Comparison of ENCODE assay signal across 8 cellular contexts in genomic region chr1:37486680-37487618, GRCh38. TPM values are rescaled to one million over a fixed set of nuclear protein-coding genes. Genes with fewer than 3 reads are reported as not detected.
DNase-seq lines count a peak whose midpoint lies in the region; ATAC-seq and TF ChIP-seq lines count a peak whose summit lies in the region.

No MANE protein-coding gene starts in this region.

- H3K36me3 Mint-ChIP-seq in GM23338 (ENCODE audit: low read depth): peaks cover 12% of the 10 kb centered on the region

- H3K4me1 Mint-ChIP-seq in GM23338: peaks cover 15% of the 10 kb centered on the region

- H2AFZ ChIP-seq in GM23338: no peak overlapping the region

- H3K4me1 ChIP-seq in GM23338 (ENCODE audit: insufficient read depth): peaks cover 7% of the 10 kb centered on the region; the same call in 1 of the 2 replicates
- H3K4me1 ChIP-seq in mucosa of rectum (ENCODE audit: control insufficient read depth in 2 of 2, insufficient read depth in 2 of 2, low read length in 2 of 2): peaks cover 17% of the 10 kb centered on the region in 2 donors

- DNase-seq in C1 segment of cervical spinal cord (lab: John Stamatoyannopoulos, UW) (peak in 11 of 14 donors; percentile 19 to 74 (median 44)), GM23338 (ENCODE audit: low spot score) (peak; percentile 82), NOMO-1 treated with DMSO at 0.1 percent for 48 hours (lab: John Stamatoyannopoulos, UW; ENCODE audit: unreplicated experiment) (peak; percentile 49), activated T-cell treated with anti-CD3 and anti-CD28 coated beads for 1 hour (ENCODE audit: low read depth) (peak; percentile 77), epidermal melanocyte (ENCODE audit: insufficient read length, low spot score) (peak; percentile 77)
- DNase-seq in stimulated activated naive CD4-positive, alpha-beta T cell (lab: John Stamatoyannopoulos, UW): peak; percentile 28 to 85 (median 69)

- H3K27ac Mint-ChIP-seq in GM23338: peak overlapping the region; percentile 74; the same call in 1 of the 2 replicates

- peak; percentile 92 to 97 for TF ChIP-seq CTCF in GM23338 (conservative IDR thresholded peaks at IDR 0.05; ENCODE audit: low read depth in 2 of 2)

- no peak overlapping the region for H3K4me3 Mint-ChIP-seq in GM23338

- no peaks in the 10 kb centered on the region for H3K9me3 ChIP-seq in mucosa of rectum (ENCODE audit: control insufficient read depth in 2 of 2, low read length in 2 of 2)

- no peaks in the 10 kb centered on the region; the same call in 1 of the 2 replicates for H4K20me1 ChIP-seq in GM23338 (replicated peaks; ENCODE audit: insufficient read depth)

- no peaks in the 10 kb centered on the region for H3K79me2 ChIP-seq in GM23338 (replicated peaks; ENCODE audit: insufficient read depth)

- H3K27me3 Mint-ChIP-seq in GM23338 (ENCODE audit: insufficient read depth, low read depth, poor library complexity): peaks cover 11% of the 10 kb centered on the region

- no peaks in the 10 kb centered on the region for H3K9me2 ChIP-seq in GM23338 (ENCODE audit: insufficient read depth)

- H3K27me3 ChIP-seq in GM23338 (ENCODE audit: insufficient read depth): no peaks in the 10 kb centered on the region
- no peaks in the 10 kb centered on the region for H3K27me3 ChIP-seq in mucosa of rectum (ENCODE audit: control insufficient read depth in 2 of 2, insufficient read depth in 2 of 2, low read length in 2 of 2)

- H3K27ac ChIP-seq in GM23338 (ENCODE audit: low read depth): peak overlapping the region; percentile 39; the same call in 1 of the 2 replicates
- peak overlapping the region; percentile 57 to 68 for H3K27ac ChIP-seq in mucosa of rectum (ENCODE audit: low read depth in 2 of 2, low read length in 2 of 2)

- no peaks in the 10 kb centered on the region for H3K9me3 Mint-ChIP-seq in GM23338

- no peak overlapping the region for H3K4me2 ChIP-seq in GM23338

- no peaks in the 10 kb centered on the region for H3K36me3 ChIP-seq in GM23338 (ENCODE audit: insufficient read depth)
- peaks cover 32 to 48% of the 10 kb centered on the region in 2 donors for H3K36me3 ChIP-seq in mucosa of rectum (ENCODE audit: control insufficient read depth in 2 of 2, insufficient read depth in 2 of 2, low read length in 2 of 2)

- ATAC-seq in GM23338: peak; percentile 83
- no peak for ATAC-seq in GM19328 (IDR thresholded peaks at IDR 0.05; ENCODE audit: unreplicated experiment)

- peak overlapping the region in 1 of 2 donors; percentile 48 for H3K9ac ChIP-seq in mucosa of rectum (ENCODE audit: low read depth in 1 of 2, low read length in 2 of 2)

- no peak overlapping the region for H3K4me3 ChIP-seq in GM23338
- H3K4me3 ChIP-seq in mucosa of rectum (ENCODE audit: low read length in 2 of 2): peak overlapping the region in 1 of 2 donors; percentile 5

- H3F3A ChIP-seq in GM23338 (replicated peaks; ENCODE audit: low read depth): 0 out of 2 replicates have a peak, but pooled peaks cover 9% of the 10 kb centered on the region

TF ChIP-seq in GM23338, 12 proteins besides CTCF, POLR2A, EP300 and RAD21 (continues in another document):
- TF ChIP-seq STAT1 (IDR thresholded peaks at IDR 0.05; ENCODE audit: unreplicated experiment) (no peak), NANOG (IDR thresholded peaks at IDR 0.05; ENCODE audit: borderline replicate concordance) (no peak), CREB1 (CRISPR knock-in tag; IDR thresholded peaks at IDR 0.05; ENCODE audit: low read depth) (no peak), ETS1 (IDR thresholded peaks at IDR 0.05) (no peak), ZNF114 (CRISPR knock-in tag; IDR thresholded peaks at IDR 0.05) (no peak), ZNF331 (CRISPR knock-in tag; IDR thresholded peaks at IDR 0.05; ENCODE audit: low read depth) (no peak), POLR2AphosphoS5 (IDR thresholded peaks at IDR 0.05; ENCODE audit: low read depth) (no peak), ZNF462 (CRISPR knock-in tag; IDR thresholded peaks at IDR 0.05) (no peak), EZH2phosphoT487 (IDR thresholded peaks at IDR 0.05; ENCODE audit: unreplicated experiment) (no peak), EZH2 (IDR thresholded peaks at IDR 0.05; ENCODE audit: low read depth, unreplicated experiment) (no peak), JUNB (IDR thresholded peaks at IDR 0.05; ENCODE audit: unreplicated experiment) (no peak)

RNA-seq across cellular contexts. Expression of gene ZC3H12A, which starts 12.6 kb away (rescaled TPM):
- total RNA-seq in GM23338 (2014; rRNA removed; shearing (Covaris generic)): 7.0 and 9.3 TPM in 2 replicates
- 7.3 and 9.0 TPM in 2 replicates for polyA plus RNA-seq in GM23338 (2016; fragmentation: Nextera tagmentation; extraction: Ambion mirVana)

RNA-seq across cellular contexts. Expression of gene MEAF6, which starts 27.6 kb away (rescaled TPM):
- 58.9 and 64.5 TPM in 2 replicates for total RNA-seq in GM23338 (2014; rRNA removed; shearing (Covaris generic))
- 53.5 and 60.1 TPM in 2 replicates for polyA plus RNA-seq in GM23338 (2016; fragmentation: Nextera tagmentation; extraction: Ambion mirVana)
